35 cellular contexts compared by ENCODE assay signal in the genomic region with DNA sequence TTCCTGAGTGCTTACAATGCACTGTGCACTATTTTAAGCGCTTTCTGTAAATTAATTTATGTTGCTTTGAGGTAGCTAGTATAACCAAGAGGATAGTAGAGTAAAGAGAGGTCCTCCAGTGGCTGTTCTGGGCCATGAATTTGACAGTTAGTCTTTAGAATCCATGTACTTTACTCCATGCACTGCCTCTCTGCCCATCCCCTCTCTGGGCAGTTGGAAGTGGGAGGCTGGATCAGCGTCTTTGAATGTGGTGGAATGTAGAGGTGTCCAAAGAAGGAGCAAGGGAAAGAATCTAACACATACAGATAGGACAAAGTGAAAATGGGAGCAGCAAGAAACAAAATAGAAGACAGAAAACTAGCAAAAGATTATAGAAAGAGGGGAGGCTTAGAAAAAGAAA.
"Had no signal": no experiment of that assay in that cellular context is flagged by ENCODE, and none has a peak within 500 bp of the region (broad histone marks: within the 10 kb centered on the region; RNA-seq: fewer than 3 reads in every experiment).

No MANE protein-coding gene starts in this region.

- H3K36me3 Mint-ChIP-seq: activated CD8-positive, alpha-beta memory T cell treated with anti-CD3 and anti-CD28 coated beads, Interleukin-2, amount 10 ng/mL, durations not matched to agents 7 days and 5 days; activated naive CD4-positive, alpha-beta T cell treated with anti-CD3 and anti-CD28 coated beads, Interleukin-2, amount 10 ng/mL, durations not matched to agents 7 days and 5 days; activated naive CD4-positive, alpha-beta T cell treated with anti-CD3 and anti-CD28 coated beads, Interleukin-2, amount 50 U/mL, for 24 hours; activated naive CD8-positive, alpha-beta T cell; activated naive CD8-positive, alpha-beta T cell treated with anti-CD3 and anti-CD28 coated beads, Interleukin-2, amount 10 ng/mL, durations not matched to agents 7 days and 5 days had no signal

- H3K36me3 ChIP-seq: adrenal gland, brain microvascular endothelial cell, breast epithelium had no signal

- H3K27ac Mint-ChIP-seq: activated CD4-positive, alpha-beta memory T cell treated with anti-CD3 and anti-CD28 coated beads, Interleukin-2, amount 10 ng/mL, durations not matched to agents 7 days and 5 days; activated CD4-positive, alpha-beta T cell treated with anti-CD3 and anti-CD28 coated beads for 36 hours; activated CD4-positive, alpha-beta T cell treated with anti-CD3 and anti-CD28 coated beads, Interleukin-2, amount 10 ng/mL, durations not matched to agents 7 days and 5 days; activated CD8-positive, alpha-beta memory T cell treated with anti-CD3 and anti-CD28 coated beads, Interleukin-2, amount 10 ng/mL, durations not matched to agents 7 days and 5 days; activated CD8-positive, alpha-beta T cell treated with anti-CD3 and anti-CD28 coated beads, Interleukin-2, amount 10 ng/mL, durations not matched to agents 7 days and 5 days; activated naive CD4-positive, alpha-beta T cell treated with anti-CD3 and anti-CD28 coated beads, Interleukin-2, amount 10 ng/mL, durations not matched to agents 7 days and 5 days; activated naive CD4-positive, alpha-beta T cell treated with anti-CD3 and anti-CD28 coated beads, Interleukin-2, amount 50 U/mL, for 24 hours; activated naive CD8-positive, alpha-beta T cell; activated naive CD8-positive, alpha-beta T cell treated with anti-CD3 and anti-CD28 coated beads, Interleukin-2, amount 10 ng/mL, durations not matched to agents 7 days and 5 days; activated T-cell treated with anti-CD3 and anti-CD28 coated beads, Interleukin-2, amount 50 U/mL, for 24 hours; activated T-helper 2 cell treated with anti-CD3 and anti-CD28 coated beads, Interferon-gamma antibody, Interleukin-2, Interleukin-4, amounts not matched to agents 10 μg/mL and 5 μg/mL and 100 μg/mL, durations not matched to agents 14 hours and 24 hours and 36 hours; T-helper 1 cell treated with Interleukin-12 subunit alpha and Interleukin-12 subunit beta and Interleukin-4 antibody, amounts not matched to agents 30 μg/mL and 1 μg/mL, for 36 hours; T-helper 2 cell treated with Interferon-gamma antibody and Interleukin-4, amounts not matched to agents 5 μg/mL and 100 μg/mL, for 36 hours had no signal

- H3K27me3 ChIP-seq: adrenal gland, body of pancreas, brain microvascular endothelial cell, breast epithelium had no signal

- DNase-seq: activated CD4-positive, alpha-beta memory T cell treated with anti-CD3 and anti-CD28 coated beads, Interleukin-2, amount 10 ng/mL, durations not matched to agents 7 days and 5 days; activated CD4-positive, alpha-beta T cell treated with anti-CD3 and anti-CD28 coated beads for 1 hour; activated CD4-positive, alpha-beta T cell treated with anti-CD3 and anti-CD28 coated beads for 36 hours; activated CD4-positive, alpha-beta T cell treated with anti-CD3 and anti-CD28 coated beads for 48 hours; activated CD4-positive, alpha-beta T cell treated with anti-CD3 and anti-CD28 coated beads, Interleukin-2, amount 10 ng/mL, durations not matched to agents 7 days and 5 days; activated CD4-positive, alpha-beta T cell treated with anti-CD3 and anti-CD28 coated beads, Interleukin-2, amount 50 U/mL, for 48 hours; activated CD4-positive, CD25-positive, alpha-beta regulatory T cell; activated CD8-positive, alpha-beta memory T cell treated with anti-CD3 and anti-CD28 coated beads for 24 hours; activated CD8-positive, alpha-beta memory T cell treated with anti-CD3 and anti-CD28 coated beads, Interleukin-2, amount 10 ng/mL, durations not matched to agents 7 days and 5 days; activated CD8-positive, alpha-beta memory T cell treated with anti-CD3 and anti-CD28 coated beads, Interleukin-2, amount 50 U/mL, for 48 hours; activated CD8-positive, alpha-beta T cell treated with anti-CD3 and anti-CD28 coated beads, Interleukin-2, amount 10 ng/mL, durations not matched to agents 7 days and 5 days; activated effector memory CD4-positive, alpha-beta T cell treated with Interleukin-2 at 50 U/mL for 16 hours; activated gamma-delta T cell; activated naive CD4-positive, alpha-beta T cell treated with anti-CD3 and anti-CD28 coated beads, Interleukin-2, amount 10 ng/mL, durations not matched to agents 7 days and 5 days; activated naive CD4-positive, alpha-beta T cell treated with Interleukin-2 at 50 U/mL for 16 hours; activated naive CD8-positive, alpha-beta T cell treated with anti-CD3 and anti-CD28 coated beads, Interleukin-2, amount 10 ng/mL, durations not matched to agents 7 days and 5 days; activated T-cell treated with anti-CD3 and anti-CD28 coated beads, Interleukin-2, amount 50 U/mL, for 24 hours; activated T-cell treated with anti-CD3 and anti-CD28 coated beads, Interleukin-2, amount 50 U/mL, for 48 hours; adrenal gland; amniotic stem cell; aorta; body of pancreas; brain microvascular endothelial cell; central memory CD4-positive, alpha-beta T cell; T-helper 1 cell; T-helper 2 cell; T-helper 9 cell had no signal

- H3K27me3 Mint-ChIP-seq: activated CD4-positive, alpha-beta memory T cell treated with anti-CD3 and anti-CD28 coated beads, Interleukin-2, amount 10 ng/mL, durations not matched to agents 7 days and 5 days; activated CD4-positive, alpha-beta T cell treated with anti-CD3 and anti-CD28 coated beads for 36 hours; activated CD4-positive, alpha-beta T cell treated with anti-CD3 and anti-CD28 coated beads, Interleukin-2, amount 10 ng/mL, durations not matched to agents 7 days and 5 days; activated CD8-positive, alpha-beta memory T cell treated with anti-CD3 and anti-CD28 coated beads, Interleukin-2, amount 10 ng/mL, durations not matched to agents 7 days and 5 days; activated naive CD4-positive, alpha-beta T cell treated with anti-CD3 and anti-CD28 coated beads, Interleukin-2, amount 10 ng/mL, durations not matched to agents 7 days and 5 days; activated naive CD4-positive, alpha-beta T cell treated with anti-CD3 and anti-CD28 coated beads, Interleukin-2, amount 50 U/mL, for 24 hours; activated naive CD8-positive, alpha-beta T cell; activated naive CD8-positive, alpha-beta T cell treated with anti-CD3 and anti-CD28 coated beads, Interleukin-2, amount 10 ng/mL, durations not matched to agents 7 days and 5 days; activated T-cell treated with anti-CD3 and anti-CD28 coated beads, Interleukin-2, amount 50 U/mL, for 24 hours had no signal

- H3K9me3 ChIP-seq: adrenal gland, body of pancreas, breast epithelium had no signal

- H3K4me3 Mint-ChIP-seq: activated CD4-positive, alpha-beta memory T cell treated with anti-CD3 and anti-CD28 coated beads, Interleukin-2, amount 10 ng/mL, durations not matched to agents 7 days and 5 days; activated CD4-positive, alpha-beta T cell treated with anti-CD3 and anti-CD28 coated beads for 36 hours; activated CD4-positive, alpha-beta T cell treated with anti-CD3 and anti-CD28 coated beads, Interleukin-2, amount 10 ng/mL, durations not matched to agents 7 days and 5 days; activated CD8-positive, alpha-beta memory T cell treated with anti-CD3 and anti-CD28 coated beads, Interleukin-2, amount 10 ng/mL, durations not matched to agents 7 days and 5 days; activated CD8-positive, alpha-beta T cell treated with anti-CD3 and anti-CD28 coated beads, Interleukin-2, amount 10 ng/mL, durations not matched to agents 7 days and 5 days; activated naive CD4-positive, alpha-beta T cell treated with anti-CD3 and anti-CD28 coated beads, Interleukin-2, amount 10 ng/mL, durations not matched to agents 7 days and 5 days; activated naive CD4-positive, alpha-beta T cell treated with anti-CD3 and anti-CD28 coated beads, Interleukin-2, amount 50 U/mL, for 24 hours; activated naive CD8-positive, alpha-beta T cell; activated naive CD8-positive, alpha-beta T cell treated with anti-CD3 and anti-CD28 coated beads, Interleukin-2, amount 10 ng/mL, durations not matched to agents 7 days and 5 days; activated T-cell treated with anti-CD3 and anti-CD28 coated beads, Interleukin-2, amount 50 U/mL, for 24 hours; T-helper 1 cell treated with Interleukin-12 subunit alpha and Interleukin-12 subunit beta and Interleukin-4 antibody, amounts not matched to agents 30 μg/mL and 1 μg/mL, for 36 hours; T-helper 2 cell treated with Interferon-gamma antibody and Interleukin-4, amounts not matched to agents 5 μg/mL and 100 μg/mL, for 36 hours had no signal

- H3K4me3 ChIP-seq: adrenal gland, body of pancreas, breast epithelium had no signal

- H3K4me1 ChIP-seq: adrenal gland, body of pancreas, breast epithelium had no signal

- H3K9me3 Mint-ChIP-seq: activated CD4-positive, alpha-beta memory T cell treated with anti-CD3 and anti-CD28 coated beads, Interleukin-2, amount 10 ng/mL, durations not matched to agents 7 days and 5 days; activated CD4-positive, alpha-beta T cell treated with anti-CD3 and anti-CD28 coated beads, Interleukin-2, amount 10 ng/mL, durations not matched to agents 7 days and 5 days; activated naive CD4-positive, alpha-beta T cell treated with anti-CD3 and anti-CD28 coated beads, Interleukin-2, amount 50 U/mL, for 24 hours; T-helper 1 cell treated with Interleukin-12 subunit alpha and Interleukin-12 subunit beta and Interleukin-4 antibody, amounts not matched to agents 30 μg/mL and 1 μg/mL, for 36 hours had no signal

- H3K27ac ChIP-seq: adrenal gland, body of pancreas, brain microvascular endothelial cell, breast epithelium, VCaP had no signal

- ATAC-seq: activated CD4-positive, alpha-beta T cell treated with anti-CD3 and anti-CD28 coated beads for 36 hours; activated CD4-positive, CD25-positive, alpha-beta regulatory T cell treated with anti-CD3 and anti-CD28 coated beads, Interleukin-2, amount 50 U/mL, for 24 hours; activated CD8-positive, alpha-beta memory T cell treated with anti-CD3 and anti-CD28 coated beads, Interleukin-2, amount 10 ng/mL, durations not matched to agents 7 days and 5 days; activated CD8-positive, alpha-beta T cell treated with anti-CD3 and anti-CD28 coated beads, Interleukin-2, amount 10 ng/mL, durations not matched to agents 7 days and 5 days; body of pancreas had no signal

- H3K4me1 Mint-ChIP-seq: activated CD4-positive, alpha-beta memory T cell treated with anti-CD3 and anti-CD28 coated beads, Interleukin-2, amount 10 ng/mL, durations not matched to agents 7 days and 5 days; activated CD4-positive, alpha-beta T cell treated with anti-CD3 and anti-CD28 coated beads for 36 hours; activated CD4-positive, alpha-beta T cell treated with anti-CD3 and anti-CD28 coated beads, Interleukin-2, amount 10 ng/mL, durations not matched to agents 7 days and 5 days; activated CD8-positive, alpha-beta memory T cell treated with anti-CD3 and anti-CD28 coated beads, Interleukin-2, amount 10 ng/mL, durations not matched to agents 7 days and 5 days; activated naive CD4-positive, alpha-beta T cell treated with anti-CD3 and anti-CD28 coated beads, Interleukin-2, amount 10 ng/mL, durations not matched to agents 7 days and 5 days; activated naive CD4-positive, alpha-beta T cell treated with anti-CD3 and anti-CD28 coated beads, Interleukin-2, amount 50 U/mL, for 24 hours; activated naive CD8-positive, alpha-beta T cell treated with anti-CD3 and anti-CD28 coated beads, Interleukin-2, amount 10 ng/mL, durations not matched to agents 7 days and 5 days had no signal
